Comparison of ENCODE assay signal across 25 cellular contexts in the genomic region with DNA sequence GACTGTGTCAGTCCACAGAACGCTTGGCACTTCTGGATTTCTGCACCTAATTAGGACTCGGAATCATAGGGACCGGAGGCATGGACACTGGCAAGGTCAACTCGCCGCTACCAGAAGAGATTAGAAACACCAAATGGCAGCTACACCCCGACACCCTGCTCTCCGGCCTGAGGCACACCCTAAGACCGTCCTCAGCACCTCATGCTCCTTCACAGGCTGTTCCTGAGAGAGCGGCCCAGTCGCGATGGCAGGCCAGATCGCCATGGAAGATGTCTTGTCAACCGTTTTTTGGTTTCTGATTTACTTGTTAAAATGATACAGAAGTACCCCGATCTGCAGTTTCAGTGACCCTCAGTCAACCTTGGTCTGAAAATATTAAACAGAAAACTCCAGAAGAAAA.
"Had no signal": no experiment of that assay in that cellular context is flagged by ENCODE, and none has a peak within 500 bp of the region (broad histone marks: within the 10 kb centered on the region; RNA-seq: fewer than 3 reads in every experiment).

No MANE protein-coding gene starts in this region.

- H2AFZ ChIP-seq: neural progenitor cell, parathyroid adenoma had no signal

- H3K79me2 ChIP-seq: parathyroid adenoma had no signal

- H3K27ac Mint-ChIP-seq: immature natural killer cell; memory B cell; natural killer cell treated with Interleukin-12 subunit alpha and Interleukin-12 subunit beta and Interleukin-15 and Interleukin-18, amount 100 ng/mL, for 72 hours; neural progenitor cell had no signal

- H3K27me3 Mint-ChIP-seq: natural killer cell treated with Interleukin-12 subunit alpha and Interleukin-12 subunit beta and Interleukin-15 and Interleukin-18, amount 100 ng/mL, for 72 hours had no signal

- H3K4me3 ChIP-seq: cardiac muscle cell, left ventricle myocardium inferior, lower lobe of right lung, neural progenitor cell, psoas muscle, stomach had no signal

- H3K27ac ChIP-seq: cardiac muscle cell, left ventricle myocardium inferior, lower lobe of right lung, neural progenitor cell, parathyroid adenoma, psoas muscle, stomach had no signal

- H3K4me2 ChIP-seq: neural progenitor cell had no signal

- H3K9me3 ChIP-seq: left ventricle myocardium inferior, lower lobe of right lung, psoas muscle, stomach had no signal

- H3K4me3 Mint-ChIP-seq: immature natural killer cell; memory B cell; natural killer cell treated with Interleukin-12 subunit alpha and Interleukin-12 subunit beta and Interleukin-15 and Interleukin-18, amount 100 ng/mL, for 72 hours; neural progenitor cell had no signal

- H3K27me3 ChIP-seq: cardiac muscle cell, neural progenitor cell, stomach had no signal

- H3K4me1 ChIP-seq: left ventricle myocardium inferior, lower lobe of right lung, neural progenitor cell, parathyroid adenoma, psoas muscle, stomach had no signal

- H3K4me1 Mint-ChIP-seq: immature natural killer cell, memory B cell, neural progenitor cell had no signal

- ATAC-seq: left cardiac atrium; lower lobe of right lung; natural killer cell treated with Interleukin-12 subunit alpha and Interleukin-12 subunit beta and Interleukin-15 and Interleukin-18, amount 100 ng/mL, for 72 hours; psoas muscle; sciatic nerve had no signal

- H3K9ac ChIP-seq: neural progenitor cell, parathyroid adenoma had no signal

- H3K36me3 ChIP-seq: neural progenitor cell had no signal

- DNase-seq: cerebellar nuclear complex; dermis blood vessel endothelial cell; erythroblast; foreskin melanocyte; immature natural killer cell; kidney; left cardiac atrium; left ventricle myocardium inferior; lower lobe of right lung; midbrain; nucleus accumbens; psoas muscle; retina; stimulated activated CD4-positive, alpha-beta T cell treated with anti-CD3 and anti-CD28 coated beads, Interleukin-2, amount 100 ng/mL, for 24 hours; stimulated activated CD4-positive, alpha-beta T cell treated with anti-CD3 and anti-CD28 coated beads, Interleukin-4, amount 100 ng/mL, for 4 hours; stimulated activated naive CD4-positive, alpha-beta T cell; substantia nigra; trophoblast cell had no signal
